Comparison of ENCODE assay signal across 8 cellular contexts in the genomic region with DNA sequence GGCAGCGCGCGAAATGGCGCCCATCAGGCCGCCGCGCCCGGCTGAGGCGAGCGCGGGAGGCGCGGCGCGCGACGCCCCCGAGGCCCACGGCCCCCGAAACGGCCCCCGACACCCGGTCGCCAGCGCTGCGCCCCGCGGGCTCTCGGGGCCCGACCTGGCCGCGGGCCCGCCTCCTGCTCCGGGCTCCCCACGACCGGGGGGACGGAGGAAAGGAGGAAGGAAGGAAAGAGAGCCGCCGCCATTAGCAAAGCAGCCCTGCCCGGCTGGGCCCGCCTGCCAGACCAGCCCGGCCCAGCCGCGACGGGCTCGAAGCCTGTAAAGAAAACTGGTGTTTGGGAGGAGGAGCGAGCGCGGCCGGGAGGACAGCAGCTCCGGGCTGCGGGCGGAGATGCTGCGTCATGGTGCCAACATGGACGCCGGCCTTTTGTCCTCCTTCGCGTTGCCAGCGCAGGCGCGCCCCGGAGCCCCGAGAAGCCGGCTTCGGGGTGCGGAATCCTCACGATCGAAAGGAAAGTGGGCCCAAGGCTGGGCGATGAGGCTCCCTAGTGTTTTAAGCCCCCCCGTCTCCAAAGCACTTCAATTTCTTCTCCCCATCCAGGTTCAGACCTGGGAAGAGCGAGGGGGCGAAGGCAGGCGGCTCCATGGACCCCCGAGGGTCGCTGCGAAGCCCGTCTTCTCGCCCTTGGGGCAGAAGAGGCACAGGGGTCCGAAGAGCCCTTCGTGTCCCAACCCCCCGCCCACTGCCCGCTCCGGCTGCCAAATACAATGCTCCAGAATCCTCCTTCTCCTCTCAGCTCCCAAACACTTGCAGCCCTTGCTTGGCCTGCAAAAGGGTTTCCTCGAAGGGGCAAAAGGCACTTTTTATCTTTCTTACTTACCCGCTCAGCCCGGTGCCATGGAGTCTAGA. TPM values are rescaled to one million over a fixed set of nuclear protein-coding genes. Genes with fewer than 3 reads are reported as not detected.
A peak's percentile ranks its signal among the peaks of the same experiment; 100 is the strongest.
DNase-seq lines count a peak whose midpoint lies in the region; ATAC-seq and TF ChIP-seq lines count a peak whose summit lies in the region.

No MANE protein-coding gene starts in this region.

- H3K4me1 Mint-ChIP-seq in activated T-cell treated with anti-CD3 and anti-CD28 coated beads, Interleukin-2, amount 50 U/mL, for 4 hours (ENCODE audit: low read depth) = peaks cover 33% of the 10 kb centered on the region

- no peaks in the 10 kb centered on the region for H3K9me3 ChIP-seq in mucosa of descending colon
- H3K9me3 ChIP-seq in suprapubic skin = no peaks in the 10 kb centered on the region

- H3K4me1 ChIP-seq in mucosa of descending colon (ENCODE audit: low read depth) (peaks cover 35% of the 10 kb centered on the region), suprapubic skin (peaks cover 46% of the 10 kb centered on the region)

- peaks cover 7% of the 10 kb centered on the region for H3K36me3 Mint-ChIP-seq in activated T-cell treated with anti-CD3 and anti-CD28 coated beads, Interleukin-2, amount 50 U/mL, for 4 hours (ENCODE audit: insufficient read depth)

- no peak for TF ChIP-seq CTCF in mucosa of descending colon (IDR thresholded peaks at IDR 0.05)
- TF ChIP-seq CTCF in suprapubic skin (IDR thresholded peaks at IDR 0.05) = no peak

- ATAC-seq in GM21619 (IDR thresholded peaks at IDR 0.05; ENCODE audit: unreplicated experiment) (peak; percentile 1), mucosa of descending colon (peak; percentile 5), HG03378 (IDR thresholded peaks at IDR 0.05; ENCODE audit: unreplicated experiment) (no peak)
- peak; percentile 11 for ATAC-seq in activated T-cell treated with anti-CD3 and anti-CD28 coated beads, Interleukin-2, amount 50 U/mL, for 4 hours

- TF ChIP-seq POLR2A in erythroblast (IDR thresholded peaks at IDR 0.05; ENCODE audit: low read length) (peak; percentile 57), suprapubic skin (IDR thresholded peaks at IDR 0.05) (peak in 1 of 2 donors; percentile 64)

- peak overlapping the region; percentile 97 for H3K4me3 Mint-ChIP-seq in activated T-cell treated with anti-CD3 and anti-CD28 coated beads, Interleukin-2, amount 50 U/mL, for 4 hours

- TF ChIP-seq EP300 in suprapubic skin (IDR thresholded peaks at IDR 0.05) = no peak

- DNase-seq in AG20443 (ENCODE audit: low spot score) = peak; percentile 74
- peak; percentile 29 to 50 for DNase-seq in NOMO-1 (lab: John Stamatoyannopoulos, UW; ENCODE audit: unreplicated experiment in 2 of 2)
- peak; percentile 66 for DNase-seq in activated T-cell treated with anti-CD3 and anti-CD28 coated beads, Interleukin-2, amount 50 U/mL, for 4 hours
- peak; percentile 90 to 95 for DNase-seq in erythroblast (lab: John Stamatoyannopoulos, UW)
- peak; percentile 81 to 90 (median 87) for DNase-seq in mucosa of descending colon
- DNase-seq in suprapubic skin (ENCODE audit: low spot score in 2 of 2) = peak; percentile 90 to 95

- H3K27ac ChIP-seq in suprapubic skin = peak overlapping the region; percentile 100

- H3K36me3 ChIP-seq in mucosa of descending colon (ENCODE audit: low read depth) (peaks cover 3% of the 10 kb centered on the region), suprapubic skin (no peaks in the 10 kb centered on the region)

- H3K4me3 ChIP-seq in mucosa of descending colon (peak overlapping the region; percentile 59), suprapubic skin (peak overlapping the region; percentile 89)

- under 1% methylated on average over 24 of the region's 86 CpGs for WGBS in suprapubic skin

- H3K9me3 Mint-ChIP-seq in activated T-cell treated with anti-CD3 and anti-CD28 coated beads, Interleukin-2, amount 50 U/mL, for 4 hours = no peaks in the 10 kb centered on the region

- no peaks in the 10 kb centered on the region for H3K27me3 ChIP-seq in suprapubic skin

- no peaks in the 10 kb centered on the region for H3K27me3 Mint-ChIP-seq in activated T-cell treated with anti-CD3 and anti-CD28 coated beads, Interleukin-2, amount 50 U/mL, for 4 hours (ENCODE audit: low read depth)

- intact Hi-C loops in mucosa of descending colon (cut with DNase I, micrococcal nuclease) = no loop called here

RNA-seq across cellular contexts. Expression of gene SETD1B, which starts 2.9 kb away (rescaled TPM):
- total RNA-seq in activated T-cell treated with anti-CD3 and anti-CD28 coated beads, Interleukin-2, amount 50 U/mL, for 4 hours = 10 to 100 TPM; 30.4 to 32.7 (median 31.7) TPM
- total RNA-seq in mucosa of descending colon (10 to 100 TPM; 23.8 to 38.3 (median 27.5) TPM), suprapubic skin (10 to 100 TPM; 13.1 to 23.1 (median 19.5) TPM)

RNA-seq across cellular contexts. Expression of gene RHOF, which starts 7.5 kb away (rescaled TPM):
- total RNA-seq in activated T-cell treated with anti-CD3 and anti-CD28 coated beads, Interleukin-2, amount 50 U/mL, for 4 hours = 10 to 100 TPM; 80.7 to 94.6 (median 85.8) TPM
- 10 to 100 TPM; 45.5 to 86.7 (median 83.2) TPM for total RNA-seq in mucosa of descending colon
- total RNA-seq in suprapubic skin = 10 to 100 TPM in 3 of 4 donors, 1 to 10 TPM in 1; 6.6 to 20.4 (median 17.5) TPM

RNA-seq across cellular contexts. Expression of gene HPD, which starts 57.7 kb away (rescaled TPM):
- total RNA-seq in activated T-cell treated with anti-CD3 and anti-CD28 coated beads, Interleukin-2, amount 50 U/mL, for 4 hours = under 1 TPM; 0.20 to 0.27 (median 0.26) TPM
- total RNA-seq in mucosa of descending colon (1 to 10 TPM in 1 of 3 donors, under 1 TPM in 1, not detected in 1; 0.63 to 1.0 TPM), suprapubic skin (1 to 10 TPM in 1 of 4 donors, not detected in 3; 1.4 TPM)

Comparison
In these comparisons a context has a peak if more than half of its experiments do, and no peak if none do; other contexts are left out.
1. DNase-seq: peak in every context shown above with its lines; median percentile 92 in erythroblast; 92 in suprapubic skin; 87 in mucosa of descending colon; 74 in AG20443; 66 in activated T-cell treated with anti-CD3 and anti-CD28 coated beads, Interleukin-2, amount 50 U/mL, for 4 hours; 40 in NOMO-1.